In genomic region chr13:87986639-87987250, GRCh38 we compare ENCODE assay signal across 7 cellular contexts.
"Had no signal": no experiment of that assay in that cellular context is flagged by ENCODE, and none has a peak within 500 bp of the region (broad histone marks: within the 10 kb centered on the region; RNA-seq: fewer than 3 reads in every experiment).

No MANE protein-coding gene starts in this region.

- H3K4me3 ChIP-seq: GM23338, K562 had no signal

- DNase-seq: H9, HCEC 1CT, HFFc6, IMR-90, KG1 had no signal

- ATAC-seq: GM23338, K562 had no signal
